15 cellular contexts compared by ENCODE assay signal in genomic region chr15:29039466-29040366, GRCh38.
DNase-seq lines count a peak whose midpoint lies in the region; ATAC-seq and TF ChIP-seq lines count a peak whose summit lies in the region.
"Had no signal": no experiment of that assay in that cellular context is flagged by ENCODE, and none has a peak within 500 bp of the region (broad histone marks: within the 10 kb centered on the region; RNA-seq: fewer than 3 reads in every experiment).

No MANE protein-coding gene starts in this region.

- no peaks in the 10 kb centered on the region for H3K4me1 ChIP-seq in endodermal cell (ENCODE audit: control insufficient read depth, insufficient read depth, low read length)
- H3K4me1 ChIP-seq: lower lobe of right lung, SJCRH30 had no signal

- no peaks in the 10 kb centered on the region for H3K27me3 ChIP-seq in endodermal cell (ENCODE audit: control insufficient read depth, insufficient read depth, low read length, poor library complexity, severe bottlenecking)
- H3K27me3 ChIP-seq: SJCRH30 had no signal

- CTCF ChIA-PET in activated CD8-positive, alpha-beta T cell treated with anti-CD3 and anti-CD28 coated beads for 36 hours (lab: Charles Lee) = interaction anchor here (0.6 to 4.4 kb wide), 7 partner anchors 11 to 98 kb away, joined by 3 to 22 read pairs (median 3); no protein-coding TSS in a partner anchor
- CTCF ChIA-PET in MCF 10A (lab: Yijun Ruan, JAX) = interaction anchor here (0.6 kb wide), 2 partner anchors 15 to 1164 kb away, joined by 3 read pairs; no protein-coding TSS in a partner anchor

- TF ChIP-seq CTCF in activated CD8-positive, alpha-beta T cell treated with anti-CD3 and anti-CD28 coated beads for 36 hours (IDR thresholded peaks at IDR 0.05) = no peak
- TF ChIP-seq CTCF in endodermal cell (conservative IDR thresholded peaks at IDR 0.05) = no peak
- no peak for TF ChIP-seq CTCF in MCF 10A (IDR thresholded peaks at IDR 0.05; ENCODE audit: unreplicated experiment)

- no peaks in the 10 kb centered on the region for H3K36me3 ChIP-seq in endodermal cell (ENCODE audit: control insufficient read depth, insufficient read depth, low read length)
- H3K36me3 ChIP-seq: lower lobe of right lung, SJCRH30 had no signal

- peak overlapping the region; percentile 56 for H3K27ac Mint-ChIP-seq in activated CD8-positive, alpha-beta T cell treated with anti-CD3 and anti-CD28 coated beads for 36 hours
- H3K27ac Mint-ChIP-seq in endodermal cell (peak overlapping the region; percentile 6), MCF 10A (ENCODE audit: low read depth, unreplicated experiment) (no peak overlapping the region)
- H3K27ac Mint-ChIP-seq in stimulated activated effector memory CD8-positive, alpha-beta T cell treated with anti-CD3 and anti-CD28 coated beads, Interleukin-12 subunit alpha, Interleukin-12 subunit beta, amount 100 ng/mL, for 72 hours = no peak overlapping the region

- no peaks in the 10 kb centered on the region for H3K9me3 ChIP-seq in endodermal cell (ENCODE audit: control insufficient read depth, low read length)
- H3K9me3 ChIP-seq: lower lobe of right lung, SJCRH30 had no signal

- H3K27ac ChIP-seq in endodermal cell (ENCODE audit: low read depth, low read length) = no peak overlapping the region
- H3K27ac ChIP-seq: lower lobe of right lung, SJCRH30 had no signal

- no TSS peak for BruUV-seq in MCF 10A (replicated peaks; lab: Mats Ljungman, UMichigan)

- no peaks in the 10 kb centered on the region for H3K9me3 Mint-ChIP-seq in activated T-cell treated with anti-CD3 and anti-CD28 coated beads, Interleukin-2, amount 50 U/mL, for 4 hours
- H3K9me3 Mint-ChIP-seq in activated CD8-positive, alpha-beta T cell treated with anti-CD3 and anti-CD28 coated beads for 36 hours = no peaks in the 10 kb centered on the region
- H3K9me3 Mint-ChIP-seq in endodermal cell (peaks cover 4% of the 10 kb centered on the region), MCF 10A (ENCODE audit: unreplicated experiment) (no peaks in the 10 kb centered on the region)
- no peaks in the 10 kb centered on the region for H3K9me3 Mint-ChIP-seq in stimulated activated effector memory CD8-positive, alpha-beta T cell treated with anti-CD3 and anti-CD28 coated beads, Interleukin-12 subunit alpha, Interleukin-12 subunit beta, amount 100 ng/mL, for 72 hours

- intact Hi-C loops in activated CD8-positive, alpha-beta T cell treated with anti-CD3 and anti-CD28 coated beads for 36 hours (cut with micrococcal nuclease) = no loop called here
- intact Hi-C loops in MCF 10A (cut with micrococcal nuclease) = no loop called here

- H3K4me3 ChIP-seq in endodermal cell (ENCODE audit: low read length) = no peak overlapping the region
- H3K4me3 ChIP-seq: lower lobe of right lung, SJCRH30 had no signal

- peaks cover 54% of the 10 kb centered on the region for H3K4me1 Mint-ChIP-seq in activated T-cell treated with anti-CD3 and anti-CD28 coated beads, Interleukin-2, amount 50 U/mL, for 4 hours (ENCODE audit: low read depth)
- peaks cover 58% of the 10 kb centered on the region for H3K4me1 Mint-ChIP-seq in activated CD8-positive, alpha-beta T cell treated with anti-CD3 and anti-CD28 coated beads for 36 hours (ENCODE audit: low read depth)
- H3K4me1 Mint-ChIP-seq in endodermal cell (peaks cover 10% of the 10 kb centered on the region), MCF 10A (ENCODE audit: insufficient read depth, unreplicated experiment) (no peaks in the 10 kb centered on the region)
- H3K4me1 Mint-ChIP-seq in stimulated activated effector memory CD8-positive, alpha-beta T cell treated with anti-CD3 and anti-CD28 coated beads, Interleukin-12 subunit alpha, Interleukin-12 subunit beta, amount 100 ng/mL, for 72 hours = peaks cover 32% of the 10 kb centered on the region

- WGBS in endodermal cell (ENCODE audit: insufficient coverage in 1 of 2, insufficient read length in 1 of 2), 2 experiments = 89 to 90% methylated on average over 11 to 13 of the region's 13 CpGs

- no peak overlapping the region for H3K9ac ChIP-seq in endodermal cell (ENCODE audit: extremely low read depth, low read length, poor library complexity, severe bottlenecking)

- POLR2A ChIA-PET in activated CD8-positive, alpha-beta T cell treated with anti-CD3 and anti-CD28 coated beads for 36 hours (lab: Charles Lee) = interaction anchor here (0.6 to 2.1 kb wide), 6 partner anchors 12 to 119 kb away, joined by 3 to 4 read pairs (median 3); no protein-coding TSS in a partner anchor
- POLR2A ChIA-PET in MCF 10A (lab: Yijun Ruan, JAX) = no interaction called here

- ATAC-seq in activated T-cell treated with anti-CD3 and anti-CD28 coated beads, Interleukin-2, amount 50 U/mL, for 4 hours = peak; percentile 84 to 90
- peak; percentile 86 for ATAC-seq in activated CD8-positive, alpha-beta T cell treated with anti-CD3 and anti-CD28 coated beads for 36 hours
- peak; percentile 85 for ATAC-seq in stimulated activated effector memory CD8-positive, alpha-beta T cell treated with anti-CD3 and anti-CD28 coated beads, Interleukin-12 subunit alpha, Interleukin-12 subunit beta, amount 100 ng/mL, for 72 hours
- ATAC-seq in GM21737 (IDR thresholded peaks at IDR 0.05; ENCODE audit: unreplicated experiment) = no peak
- ATAC-seq: lower lobe of right lung, sciatic nerve had no signal

- H3K4me3 Mint-ChIP-seq in activated T-cell treated with anti-CD3 and anti-CD28 coated beads, Interleukin-2, amount 50 U/mL, for 4 hours = no peak overlapping the region
- H3K4me3 Mint-ChIP-seq in activated CD8-positive, alpha-beta T cell treated with anti-CD3 and anti-CD28 coated beads for 36 hours = peak overlapping the region; percentile 22
- H3K4me3 Mint-ChIP-seq in endodermal cell = no peak overlapping the region
- H3K4me3 Mint-ChIP-seq in stimulated activated effector memory CD8-positive, alpha-beta T cell treated with anti-CD3 and anti-CD28 coated beads, Interleukin-12 subunit alpha, Interleukin-12 subunit beta, amount 100 ng/mL, for 72 hours = peak overlapping the region; percentile 51
- H3K4me3 Mint-ChIP-seq in MCF 10A (ENCODE audit: unreplicated experiment) = no peak overlapping the region

- H3K36me3 Mint-ChIP-seq in activated T-cell treated with anti-CD3 and anti-CD28 coated beads, Interleukin-2, amount 50 U/mL, for 4 hours (ENCODE audit: insufficient read depth) = no peaks in the 10 kb centered on the region
- H3K36me3 Mint-ChIP-seq in activated CD8-positive, alpha-beta T cell treated with anti-CD3 and anti-CD28 coated beads for 36 hours (ENCODE audit: low read depth) = no peaks in the 10 kb centered on the region
- no peaks in the 10 kb centered on the region for H3K36me3 Mint-ChIP-seq in endodermal cell (ENCODE audit: low read depth)
- H3K36me3 Mint-ChIP-seq in stimulated activated effector memory CD8-positive, alpha-beta T cell treated with anti-CD3 and anti-CD28 coated beads, Interleukin-12 subunit alpha, Interleukin-12 subunit beta, amount 100 ng/mL, for 72 hours = no peaks in the 10 kb centered on the region
- H3K36me3 Mint-ChIP-seq in MCF 10A (ENCODE audit: insufficient read depth, unreplicated experiment) = no peaks in the 10 kb centered on the region

- no peaks in the 10 kb centered on the region for H3K27me3 Mint-ChIP-seq in activated T-cell treated with anti-CD3 and anti-CD28 coated beads, Interleukin-2, amount 50 U/mL, for 4 hours (ENCODE audit: low read depth)
- H3K27me3 Mint-ChIP-seq in activated CD8-positive, alpha-beta T cell treated with anti-CD3 and anti-CD28 coated beads for 36 hours = no peaks in the 10 kb centered on the region
- H3K27me3 Mint-ChIP-seq in endodermal cell (ENCODE audit: insufficient read depth) (no peaks in the 10 kb centered on the region), MCF 10A (ENCODE audit: insufficient read depth, unreplicated experiment) (no peaks in the 10 kb centered on the region)

- DNase-seq in activated T-cell treated with anti-CD3 and anti-CD28 coated beads, Interleukin-2, amount 50 U/mL, for 4 hours = no peak
- no peak for DNase-seq in activated T-cell treated with anti-CD3 and anti-CD28 coated beads, Interleukin-2, amount 50 U/mL, for 1 hour
- peak; percentile 61 for DNase-seq in activated CD8-positive, alpha-beta T cell treated with anti-CD3 and anti-CD28 coated beads for 36 hours
- no peak for DNase-seq in endodermal cell
- peak in 1 of 2 donors; percentile 56 for DNase-seq in stimulated activated effector memory CD8-positive, alpha-beta T cell treated with anti-CD3 and anti-CD28 coated beads, Interleukin-12 subunit alpha, Interleukin-12 subunit beta, amount 100 ng/mL, for 72 hours (ENCODE audit: low spot score in 2 of 2)
- DNase-seq in inferior parietal cortex (ENCODE audit: extremely low spot score) = no peak
- DNase-seq in MCF 10A (ENCODE audit: unreplicated experiment) = no peak
- DNase-seq: aorta, dermis blood vessel endothelial cell, GDM1, lower lobe of right lung, NCI-H1092, SJCRH30 had no signal

Comparison
In these comparisons a context has a peak if more than half of its experiments do, and no peak if none do; other contexts are left out.
1. H3K4me3 Mint-ChIP-seq: peak in activated CD8-positive, alpha-beta T cell treated with anti-CD3 and anti-CD28 coated beads for 36 hours (single experiment) and stimulated activated effector memory CD8-positive, alpha-beta T cell treated with anti-CD3 and anti-CD28 coated beads, Interleukin-12 subunit alpha, Interleukin-12 subunit beta, amount 100 ng/mL, for 72 hours (single experiment); none in activated T-cell treated with anti-CD3 and anti-CD28 coated beads, Interleukin-2, amount 50 U/mL, for 4 hours (single experiment), endodermal cell (single experiment) and MCF 10A (single experiment).
2. H3K27ac Mint-ChIP-seq: peak in activated CD8-positive, alpha-beta T cell treated with anti-CD3 and anti-CD28 coated beads for 36 hours (single experiment) and endodermal cell (single experiment); none in stimulated activated effector memory CD8-positive, alpha-beta T cell treated with anti-CD3 and anti-CD28 coated beads, Interleukin-12 subunit alpha, Interleukin-12 subunit beta, amount 100 ng/mL, for 72 hours (single experiment) and MCF 10A (single experiment).